ENCODE assay signal across 21 cellular contexts in the genomic region with DNA sequence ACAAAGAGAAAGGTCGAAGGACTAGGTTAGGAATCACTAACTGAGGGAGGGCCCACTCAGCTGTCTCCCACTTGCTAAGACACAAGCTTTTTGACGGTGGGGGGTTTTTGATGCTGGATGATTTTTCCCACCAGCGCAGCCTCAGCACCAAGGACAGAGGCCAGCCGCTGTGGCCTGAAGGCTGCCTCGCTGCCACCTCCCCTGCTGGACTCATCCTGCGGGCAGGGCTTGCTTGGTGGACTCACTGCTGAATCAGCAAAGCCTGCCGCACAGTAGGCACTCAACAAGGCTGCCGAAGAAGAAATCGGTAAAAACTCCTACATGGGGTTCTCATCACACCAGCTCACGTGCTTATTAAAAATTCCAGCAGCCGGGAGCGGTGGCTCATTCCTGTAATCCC. TPM values are rescaled to one million over a fixed set of nuclear protein-coding genes. Genes with fewer than 3 reads are reported as not detected.
DNase-seq lines count a peak whose midpoint lies in the region; ATAC-seq, FAIRE-seq and TF ChIP-seq lines count a peak whose summit lies in the region.
"Had no signal": no experiment of that assay in that cellular context is flagged by ENCODE, and none has a peak within 500 bp of the region (broad histone marks: within the 10 kb centered on the region; RNA-seq: fewer than 3 reads in every experiment).

No MANE protein-coding gene starts in this region.

- H3K27me3 ChIP-seq in right cardiac atrium (ENCODE audit: control insufficient read depth, insufficient read depth) = no peaks in the 10 kb centered on the region
- no peaks in the 10 kb centered on the region for H3K27me3 ChIP-seq in heart left ventricle
- no peaks in the 10 kb centered on the region for H3K27me3 ChIP-seq in K562 (ENCODE audit: control insufficient read depth in 2 of 2, insufficient read depth in 2 of 2, low read length in 2 of 2)
- H3K27me3 ChIP-seq in right lobe of liver = no peaks in the 10 kb centered on the region

- WGBS in right cardiac atrium = 91% methylated on average over 12 of the region's 12 CpGs
- WGBS in heart left ventricle, 4 donors = 87 to 91% (median 90%) methylated on average over 12 of the region's 12 CpGs
- 96% methylated on average over 10 of the region's 12 CpGs for WGBS in K562 (ENCODE audit: insufficient coverage, low coverage, missing lambda C conversion rate)
- WGBS in right lobe of liver (ENCODE audit: insufficient coverage, low coverage, low lambda C conversion rate, missing lambda C conversion rate) = 90% methylated on average over 2 of the region's 12 CpGs

- peaks cover 0 to 38% (median 29%) of the 10 kb centered on the region in 9 donors for H3K36me3 ChIP-seq in heart left ventricle
- peaks cover 16% of the 10 kb centered on the region; the same call in 2 of the 3 replicates for H3K36me3 ChIP-seq in K562 (ENCODE audit: control insufficient read depth, insufficient read depth, low read length)
- peaks cover 0 to 9% (median 5%) of the 10 kb centered on the region in 4 donors for H3K36me3 ChIP-seq in right lobe of liver

- CTCF ChIA-PET in K562 (lab: Yijun Ruan, JAX; ENCODE audit: low intra/inter-chr PET ratio) = no interaction called here

- in situ Hi-C loops in K562 (cut with MboI) = loop anchor here (10.0 kb wide), 1 partner anchor 91 kb away; a partner anchor contains a TSS

- H3K9me1 ChIP-seq in K562 (ENCODE audit: control insufficient read depth, insufficient read depth, low read length) = no peaks in the 10 kb centered on the region

- peaks cover 7% of the 10 kb centered on the region for H3K4me1 ChIP-seq in right cardiac atrium (ENCODE audit: control insufficient read depth, insufficient read depth, low read length)
- H3K4me1 ChIP-seq in heart left ventricle = peaks cover 0 to 24% (median 17%) of the 10 kb centered on the region in 12 donors
- H3K4me1 ChIP-seq in K562 (replicated peaks in 1 of 2; ENCODE audit: control insufficient read depth in 2 of 2, insufficient read depth in 2 of 2, low read length in 2 of 2) = peaks cover 6 to 27% of the 10 kb centered on the region in 2 experiments; a peak in 4 of 5 replicates
- peaks cover 0 to 17% (median 4%) of the 10 kb centered on the region in 4 donors for H3K4me1 ChIP-seq in right lobe of liver

- ATAC-seq in right cardiac atrium (no peak), heart left ventricle (no peak), K562 (no peak), right lobe of liver (no peak), GM19351 (IDR thresholded peaks at IDR 0.05; ENCODE audit: unreplicated experiment) (no peak)

- no peak overlapping the region for H2AFZ ChIP-seq in K562 (ENCODE audit: low read depth, low read length)
- H2AFZ ChIP-seq: PC-9 had no signal

- H3K9ac ChIP-seq in K562 (ENCODE audit: insufficient read depth in 1 of 2, low read depth in 2 of 2, low read length in 2 of 2) = no peak overlapping the region

- no peak overlapping the region for H3K4me2 ChIP-seq in K562 (ENCODE audit: insufficient read depth, low read length)
- H3K4me2 ChIP-seq: PC-9 had no signal

- H4K20me1 ChIP-seq in K562 (replicated peaks; ENCODE audit: control insufficient read depth, insufficient read depth, low read length) = 0 out of 2 replicates have a peak, but pooled peaks cover 3% of the 10 kb centered on the region

- H3K9me3 ChIP-seq in right cardiac atrium (ENCODE audit: control insufficient read depth, low read length) (no peaks in the 10 kb centered on the region), heart left ventricle (no peaks in the 10 kb centered on the region), K562 (replicated peaks; ENCODE audit: control insufficient read depth, insufficient read depth, low read depth, low read length) (no peaks in the 10 kb centered on the region), right lobe of liver (no peaks in the 10 kb centered on the region)
- H3K9me3 ChIP-seq: Caco-2, HAP-1 had no signal

- FAIRE-seq in K562 (lab: Jason Lieb, UNC) (no peak), RCC 7860 (lab: Jason Lieb, UNC) (no peak)
- FAIRE-seq: GM19239, HTR-8/SVneo had no signal

- intact Hi-C loops in right cardiac atrium (cut with DNase I) (loop anchor here in 1 of 4 donors (10.0 kb wide), 1 partner anchor 151 kb away; no protein-coding TSS in a partner anchor), heart left ventricle (cut with DNase I) (loop anchor here in 5 of 10 donors (2.0 to 10.0 kb wide), 8 partner anchors 58 to 148 kb away; a partner anchor contains a TSS), K562 (cut with micrococcal nuclease) (loop anchor here (5.0 kb wide), 1 partner anchor 148 kb away; no protein-coding TSS in a partner anchor), right lobe of liver (cut with DNase I) (no loop called here)

- no peak for TF ChIP-seq RAD21 in K562 (CRISPR knock-in tag; conservative IDR thresholded peaks at IDR 0.05 in 1 of 2, IDR thresholded peaks at IDR 0.05 in 1 of 2)

- POLR2A ChIA-PET in K562 (lab: Yijun Ruan, JAX) = interaction anchor here (1.3 kb wide), 1 partner anchor 17 kb away, joined by 4 read pairs; no protein-coding TSS in a partner anchor

- DNase-seq in right cardiac atrium (peak in 2 of 3 donors; percentile 31 to 36), heart left ventricle (no peak), K562 (ENCODE audit: extremely low read depth in 1 of 4, low spot score in 3 of 4) (no peak), right lobe of liver (peak in 2 of 3 donors; percentile 16 to 29), RCC 7860 (ENCODE audit: low spot score) (no peak), NCI-H1694 treated with DMSO at 0.1 percent for 48 hours (lab: John Stamatoyannopoulos, UW) (no peak), NCI-H69 (lab: John Stamatoyannopoulos, UW) (no peak)
- DNase-seq: Caco-2, DMS153, NCI-H1436 treated with DMSO at 0.1 percent for 48 hours, NCI-H2081, NCI-H510A, NCI-H82, PC-9 had no signal

- H3K4me3 ChIP-seq in right cardiac atrium (ENCODE audit: low read length) = no peak overlapping the region
- no peak overlapping the region for H3K4me3 ChIP-seq in heart left ventricle
- H3K4me3 ChIP-seq in K562 = no peak overlapping the region
- no peak overlapping the region for H3K4me3 ChIP-seq in right lobe of liver
- H3K4me3 ChIP-seq: HAP-1, PC-9, SK-N-MC had no signal

- no peak for TF ChIP-seq POLR2A in heart left ventricle (IDR thresholded peaks at IDR 0.05)
- TF ChIP-seq POLR2A in K562 (conservative IDR thresholded peaks at IDR 0.05) = no peak
- TF ChIP-seq POLR2A in right lobe of liver (IDR thresholded peaks at IDR 0.05) = no peak

- TF ChIP-seq CTCF in heart left ventricle (IDR thresholded peaks at IDR 0.05) = no peak
- TF ChIP-seq CTCF in K562 (IDR thresholded peaks at IDR 0.05 in 2 of 3, conservative IDR thresholded peaks at IDR 0.05 in 1 of 3; ENCODE audit: insufficient read depth in 2 of 3, low read depth in 1 of 3, low read length in 3 of 3) = no peak
- no peak for TF ChIP-seq CTCF in right lobe of liver (IDR thresholded peaks at IDR 0.05)

- no peak for TF ChIP-seq EP300 in K562 (IDR thresholded peaks at IDR 0.05; ENCODE audit: low read length)

- no peak overlapping the region for H3K27ac ChIP-seq in right cardiac atrium (ENCODE audit: low read length)
- no peak overlapping the region for H3K27ac ChIP-seq in heart left ventricle
- H3K27ac ChIP-seq in K562 (ENCODE audit: extremely low read depth, low read depth, low read length) = no peak overlapping the region
- H3K27ac ChIP-seq in right lobe of liver = no peak overlapping the region
- H3K27ac ChIP-seq: C4-2B, HL-60, PC-9, SK-N-MC had no signal

- BruUV-seq in K562 (replicated peaks; lab: Mats Ljungman, UMichigan) = no TSS peak

- H3K79me2 ChIP-seq in K562 (ENCODE audit: control insufficient read depth, insufficient read depth, low read length) = peaks cover 14% of the 10 kb centered on the region

RNA-seq across cellular contexts. Expression of a gene that starts 2.6 kb away (rescaled TPM):
- total RNA-seq in right cardiac atrium (10 to 100 TPM; 13.2 to 19.7 (median 17.4) TPM), heart left ventricle (10 to 100 TPM in 8 of 9 donors, 1 to 10 TPM in 1; 9.8 to 26.8 (median 15.2) TPM), K562 (2014; rRNA removed) (3.4 and 5.8 TPM in 2 replicates), K562 (2014; rRNA removed; fragmentation: Illumina TruSeq; extraction: Trizol) (0.83 and 2.0 TPM in 2 replicates), K562 (2015; rRNA removed; fragmentation: Illumina TruSeq; extraction: Trizol) (3.7 and 3.8 TPM in 2 replicates), K562 (2021) (8.5 and 11.0 TPM in 2 replicates), right lobe of liver (10 to 100 TPM; 15.1 to 19.0 (median 16.6) TPM)
- polyA plus RNA-seq in right cardiac atrium (13.0 TPM), heart left ventricle (10 to 100 TPM in 1 of 2 donors, 1 to 10 TPM in 1; 9.1 to 12.4 TPM), K562 (2011; rRNA removed) (2.6 and 3.9 TPM in 2 replicates), K562 (2014; fragmentation: Illumina TruSeq; extraction: Trizol) (4.0 and 7.3 TPM in 2 replicates), K562 (2014; fragmentation: Nextera tagmentation; extraction: Ambion mirVana) (under 1 TPM; 0.20 to 0.62 TPM), K562 (2014; rRNA removed) (4.9 and 5.8 TPM in 2 replicates)
- total RNA-seq in K562 (2011; cell fraction: chromatin; rRNA removed; ENCODE audit: low replicate concordance) = 6.2 and 18.5 TPM in 2 replicates
- total RNA-seq in K562 (2011; cell fraction: nucleolus; rRNA removed) = 20.3 and 21.8 TPM in 2 replicates
- 13.6 and 15.7 TPM in 2 replicates for total RNA-seq in K562 (2011; cell fraction: nucleoplasm; rRNA removed)
- 2.9 and 4.5 TPM in 2 replicates for polyA plus RNA-seq in K562 (2011; cell fraction: cytosol; rRNA removed)
- 14.0 and 20.4 TPM in 2 replicates for polyA plus RNA-seq in K562 (2011; cell fraction: nucleus; rRNA removed)
- polyA plus RNA-seq in K562 (2012) = 8.3 and 9.5 TPM in 2 replicates
- 2.2 and 3.7 TPM in 2 replicates for polyA minus RNA-seq in K562 (2011; rRNA and poly(A)+ RNA removed)
- polyA minus RNA-seq in K562 (2011; cell fraction: cytosol; rRNA and poly(A)+ RNA removed) = 3.6 and 3.7 TPM in 2 replicates
- 1.4 and 2.8 TPM in 2 replicates for polyA minus RNA-seq in K562 (2011; cell fraction: nucleus; rRNA and poly(A)+ RNA removed)

RNA-seq across cellular contexts. Expression of a gene that starts 2.8 kb away (rescaled TPM):
- total RNA-seq in right cardiac atrium (10 to 100 TPM; 22.1 to 40.0 (median 26.8) TPM), heart left ventricle (10 to 100 TPM; 16.7 to 36.2 (median 21.6) TPM), K562 (2014; rRNA removed) (25.3 and 33.2 TPM in 2 replicates), K562 (2014; rRNA removed; fragmentation: Illumina TruSeq; extraction: Trizol) (4.9 and 6.3 TPM in 2 replicates), K562 (2015; rRNA removed; fragmentation: Illumina TruSeq; extraction: Trizol) (10.1 and 10.7 TPM in 2 replicates), K562 (2021) (19.5 and 19.8 TPM in 2 replicates), right lobe of liver (10 to 100 TPM; 26.0 to 56.4 (median 47.8) TPM)
- polyA plus RNA-seq in right cardiac atrium (21.8 TPM), heart left ventricle (10 to 100 TPM; 15.0 to 70.3 TPM), K562 (2011; rRNA removed) (8.8 and 12.4 TPM in 2 replicates), K562 (2014; fragmentation: Illumina TruSeq; extraction: Trizol) (6.3 and 9.3 TPM in 2 replicates), K562 (2014; fragmentation: Nextera tagmentation; extraction: Ambion mirVana) (1 to 10 TPM in 1 of 2 experiments, under 1 TPM in 1; 0.96 to 1.5 TPM), K562 (2014; rRNA removed) (19.9 and 22.4 TPM in 2 replicates)
- total RNA-seq in K562 (2011; cell fraction: chromatin; rRNA removed; ENCODE audit: low replicate concordance) = 25.0 and 46.1 TPM in 2 replicates
- total RNA-seq in K562 (2011; cell fraction: nucleolus; rRNA removed) = 45.8 and 49.4 TPM in 2 replicates
- total RNA-seq in K562 (2011; cell fraction: nucleoplasm; rRNA removed) = 32.0 and 37.3 TPM in 2 replicates
- polyA plus RNA-seq in K562 (2011; cell fraction: cytosol; rRNA removed) = 12.4 and 16.3 TPM in 2 replicates
- polyA plus RNA-seq in K562 (2011; cell fraction: nucleus; rRNA removed) = 34.7 and 37.7 TPM in 2 replicates
- polyA plus RNA-seq in K562 (2012) = 18.1 and 28.6 TPM in 2 replicates
- 2.1 and 2.4 TPM in 2 replicates for polyA minus RNA-seq in K562 (2011; rRNA and poly(A)+ RNA removed)
- 5.1 and 6.0 TPM in 2 replicates for polyA minus RNA-seq in K562 (2011; cell fraction: cytosol; rRNA and poly(A)+ RNA removed)
- polyA minus RNA-seq in K562 (2011; cell fraction: nucleus; rRNA and poly(A)+ RNA removed) = 5.1 and 5.8 TPM in 2 replicates

RNA-seq across cellular contexts. Expression of a gene that starts 45.0 kb away (rescaled TPM):
- 10 to 100 TPM; 39.9 to 55.8 (median 49.9) TPM for total RNA-seq in right cardiac atrium
- 39.0 TPM for polyA plus RNA-seq in right cardiac atrium
- 100 to 1,000 TPM in 1 of 9 donors, 10 to 100 TPM in 8; 37.7 to 118 (median 51.0) TPM for total RNA-seq in heart left ventricle
- polyA plus RNA-seq in heart left ventricle = 10 to 100 TPM; 45.1 to 50.2 TPM
- 8.4 and 19.1 TPM in 2 replicates for total RNA-seq in K562 (2011; cell fraction: chromatin; rRNA removed; ENCODE audit: low replicate concordance)
- total RNA-seq in K562 (2011; cell fraction: nucleolus; rRNA removed) = 31.2 and 35.0 TPM in 2 replicates
- total RNA-seq in K562 (2011; cell fraction: nucleoplasm; rRNA removed) = 9.8 and 13.2 TPM in 2 replicates
- total RNA-seq in K562 (2014; rRNA removed) = 37.0 and 41.1 TPM in 2 replicates
- total RNA-seq in K562 (2014; rRNA removed; fragmentation: Illumina TruSeq; extraction: Trizol) = 4.2 and 4.3 TPM in 2 replicates
- total RNA-seq in K562 (2015; rRNA removed; fragmentation: Illumina TruSeq; extraction: Trizol) = 11.9 and 13.8 TPM in 2 replicates
- 40.5 and 41.3 TPM in 2 replicates for total RNA-seq in K562 (2021)
- polyA plus RNA-seq in K562 (2011; rRNA removed) = 5.3 and 8.0 TPM in 2 replicates
- 13.4 and 28.9 TPM in 2 replicates for polyA plus RNA-seq in K562 (2011; cell fraction: cytosol; rRNA removed)
- polyA plus RNA-seq in K562 (2011; cell fraction: nucleus; rRNA removed) = 36.6 and 49.9 TPM in 2 replicates
- polyA plus RNA-seq in K562 (2012) = 18.0 and 35.9 TPM in 2 replicates
- 4.4 and 11.4 TPM in 2 replicates for polyA plus RNA-seq in K562 (2014; fragmentation: Illumina TruSeq; extraction: Trizol)
- polyA plus RNA-seq in K562 (2014; fragmentation: Nextera tagmentation; extraction: Ambion mirVana) = under 1 TPM; 0.24 to 0.57 TPM
- polyA plus RNA-seq in K562 (2014; rRNA removed) = 34.1 and 35.4 TPM in 2 replicates
- polyA minus RNA-seq in K562 (2011; rRNA and poly(A)+ RNA removed) = 0.99 and 1.4 TPM in 2 replicates
- polyA minus RNA-seq in K562 (2011; cell fraction: cytosol; rRNA and poly(A)+ RNA removed) = 7.1 and 7.7 TPM in 2 replicates
- polyA minus RNA-seq in K562 (2011; cell fraction: nucleus; rRNA and poly(A)+ RNA removed) = 10.2 and 10.6 TPM in 2 replicates
- 10 to 100 TPM; 26.7 to 64.4 (median 32.8) TPM for total RNA-seq in right lobe of liver

Comparison
In these comparisons a context has a peak if more than half of its experiments do, and no peak if none do; other contexts are left out.
1. DNase-seq: peak in right cardiac atrium (2 of 3) and right lobe of liver (2 of 3); none in heart left ventricle (0 of 5), K562 (0 of 4), RCC 7860 (single experiment), NCI-H1694 treated with DMSO at 0.1 percent for 48 hours (single experiment) and NCI-H69 (single experiment).